8 cellular contexts compared by ENCODE assay signal in the genomic region with DNA sequence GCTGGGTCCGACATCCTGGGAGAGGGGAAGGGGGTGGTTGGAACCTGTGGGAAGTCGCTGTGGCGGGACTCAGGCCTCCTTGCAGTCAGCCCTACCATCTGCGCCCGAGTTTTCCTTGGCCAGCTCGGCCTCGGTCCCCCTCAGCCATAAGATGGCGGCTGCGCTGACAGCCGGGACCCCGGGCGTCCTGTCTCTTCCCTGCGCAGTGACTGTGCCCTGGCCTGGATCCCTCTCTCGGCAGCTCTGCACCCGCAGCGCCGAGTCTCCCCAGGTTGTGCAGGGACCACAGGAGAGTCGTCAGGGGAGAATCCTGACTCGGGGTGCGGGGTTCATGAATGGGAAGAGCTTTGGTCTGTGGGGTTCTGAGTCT. TPM values are rescaled to one million over a fixed set of nuclear protein-coding genes. Genes with fewer than 3 reads are reported as not detected.
A peak's percentile ranks its signal among the peaks of the same experiment; 100 is the strongest.
DNase-seq lines count a peak whose midpoint lies in the region; ATAC-seq and TF ChIP-seq lines count a peak whose summit lies in the region.

No MANE protein-coding gene starts in this region.

- under 1% methylated on average over 20 of the region's 20 CpGs for WGBS in urinary bladder

- no peak overlapping the region for H3K27ac ChIP-seq in urinary bladder (ENCODE audit: low read depth)

- ATAC-seq in HG02970 (IDR thresholded peaks at IDR 0.05; ENCODE audit: low FRiP score, unreplicated experiment) (peak; percentile 17), left colon (peak; percentile 26)

- peak overlapping the region; percentile 56 for H3K4me3 ChIP-seq in GM12875 (ENCODE audit: low read depth, low read length)
- H3K4me3 ChIP-seq in urinary bladder (ENCODE audit: low read depth, low read length), result peak overlapping the region; percentile 49

- H3K36me3 ChIP-seq in urinary bladder (ENCODE audit: insufficient read depth), result no peaks in the 10 kb centered on the region

- no peak for TF ChIP-seq CTCF in GM12875 (IDR thresholded peaks at IDR 0.05; ENCODE audit: borderline replicate concordance, insufficient read depth, low read depth, low read length)

- intact Hi-C loops in left colon (cut with DNase I, micrococcal nuclease), result no loop called here

- DNase-seq in activated naive CD4-positive, alpha-beta T cell treated with Interleukin-2 at 50 U/mL for 16 hours, result peak; percentile 10
- peak; percentile 5 to 23 for DNase-seq in left colon
- no peak for DNase-seq in occipital lobe (lab: John Stamatoyannopoulos, UW)
- DNase-seq in NCI-H1436 treated with DMSO at 0.1 percent for 48 hours (lab: John Stamatoyannopoulos, UW), result no peak
- no peak for DNase-seq in NCI-H1417 (lab: John Stamatoyannopoulos, UW)

- no peaks in the 10 kb centered on the region for H3K4me1 ChIP-seq in urinary bladder (ENCODE audit: insufficient read depth)

RNA-seq across cellular contexts. Expression of a gene that starts 0.3 kb away (rescaled TPM):
- total RNA-seq in left colon (under 1 TPM; 0.82 to 0.95 TPM), urinary bladder (5.3 TPM), occipital lobe (1.1 TPM)
- polyA plus RNA-seq in urinary bladder, result 1.8 TPM

RNA-seq across cellular contexts. Expression of a gene that starts 41.9 kb away (rescaled TPM):
- total RNA-seq in left colon, result 1 to 10 TPM in 1 of 2 donors, under 1 TPM in 1; 0.61 to 3.4 TPM
- 1.1 TPM for total RNA-seq in urinary bladder
- polyA plus RNA-seq in urinary bladder, result 1.0 TPM
- total RNA-seq in occipital lobe, result under 0.01 TPM

Comparison
In these comparisons a context has a peak if more than half of its experiments do, and no peak if none do; other contexts are left out.
1. DNase-seq: peak in activated naive CD4-positive, alpha-beta T cell treated with Interleukin-2 at 50 U/mL for 16 hours (single experiment) and left colon (2 of 2); none in occipital lobe (single experiment), NCI-H1436 treated with DMSO at 0.1 percent for 48 hours (single experiment) and NCI-H1417 (0 of 3).